ENCODE assay signal across 35 cellular contexts in the genomic region with DNA sequence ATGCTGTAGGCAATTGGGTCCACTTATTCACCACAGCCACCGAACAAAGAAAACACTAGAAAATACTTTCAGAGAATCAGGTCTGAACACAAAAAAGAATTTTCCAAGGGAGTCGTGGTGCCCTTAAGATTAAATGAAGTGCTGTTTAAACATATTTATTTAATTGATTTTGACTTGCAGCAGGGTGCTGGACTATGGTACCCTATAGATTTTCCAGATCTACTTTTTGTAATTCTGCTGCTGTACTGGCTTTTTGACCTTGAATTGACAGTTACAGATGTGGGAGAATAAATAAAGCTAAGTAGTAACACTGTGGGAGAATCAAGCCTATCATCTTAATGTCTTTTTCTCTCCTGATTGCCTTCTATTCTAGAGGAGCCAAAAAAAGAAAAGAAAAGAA.
"Had no signal": no experiment of that assay in that cellular context is flagged by ENCODE, and none has a peak within 500 bp of the region (broad histone marks: within the 10 kb centered on the region; RNA-seq: fewer than 3 reads in every experiment).

No MANE protein-coding gene starts in this region.

- H3K27ac Mint-ChIP-seq: activated B cell treated with CpG ODN at 0.5 μM for 24 hours; activated CD4-positive, alpha-beta memory T cell treated with anti-CD3 and anti-CD28 coated beads for 36 hours; activated CD4-positive, alpha-beta T cell treated with anti-CD3 and anti-CD28 coated beads, Interleukin-2, amount 10 ng/mL, durations not matched to agents 24 days and 14 days; activated CD8-positive, alpha-beta T cell treated with anti-CD3 and anti-CD28 coated beads for 36 hours; activated naive CD4-positive, alpha-beta T cell treated with anti-CD3 and anti-CD28 coated beads for 36 hours; activated naive CD4-positive, alpha-beta T cell treated with anti-CD3 and anti-CD28 coated beads, Interleukin-2, amount 50 U/mL, for 72 hours; activated naive CD8-positive, alpha-beta T cell treated with anti-CD3 and anti-CD28 coated beads for 36 hours; activated T-cell treated with anti-CD3 and anti-CD28 coated beads, Interleukin-2, amount 50 U/mL, for 72 hours; activated T-helper 1 cell treated with anti-CD3 and anti-CD28 coated beads, Interleukin-12 subunit alpha, Interleukin-12 subunit beta, Interleukin-2, Interleukin-4 antibody, amounts not matched to agents 30 ng/mL and 10 ng/mL and 1 ng/mL, durations not matched to agents 14 hours and 24 hours and 36 hours; activated T-helper 17 cell treated with anti-CD3 and anti-CD28 coated beads, Interleukin-2, amount 50 U/mL, for 72 hours; T-cell; T-helper 1 cell treated with Interleukin-12 subunit alpha and Interleukin-12 subunit beta and Interleukin-4 antibody, amounts not matched to agents 30 μg/mL and 1 μg/mL, for 36 hours; T-helper 2 cell treated with Interferon-gamma antibody and Interleukin-4, amounts not matched to agents 5 μg/mL and 100 μg/mL, for 36 hours had no signal

- H3K36me3 ChIP-seq: adrenal gland, brain microvascular endothelial cell, breast epithelium had no signal

- H3K4me3 ChIP-seq: adrenal gland, breast epithelium had no signal

- FAIRE-seq: TTC549 had no signal

- H3K27me3 Mint-ChIP-seq: activated B cell treated with CpG ODN at 0.5 μM for 24 hours; activated CD4-positive, alpha-beta memory T cell treated with anti-CD3 and anti-CD28 coated beads for 36 hours; activated CD4-positive, alpha-beta T cell treated with anti-CD3 and anti-CD28 coated beads, Interleukin-2, amount 10 ng/mL, durations not matched to agents 24 days and 14 days; activated CD8-positive, alpha-beta T cell treated with anti-CD3 and anti-CD28 coated beads for 36 hours; activated naive CD8-positive, alpha-beta T cell treated with anti-CD3 and anti-CD28 coated beads for 36 hours; activated T-helper 17 cell treated with anti-CD3 and anti-CD28 coated beads, Interleukin-2, amount 50 U/mL, for 72 hours had no signal

- H3K4me1 ChIP-seq: adrenal gland, breast epithelium had no signal

- H3K27ac ChIP-seq: adrenal gland, brain microvascular endothelial cell, breast epithelium, VCaP had no signal

- H3K4me3 Mint-ChIP-seq: activated B cell treated with CpG ODN at 0.5 μM for 24 hours; activated CD4-positive, alpha-beta memory T cell treated with anti-CD3 and anti-CD28 coated beads for 36 hours; activated CD4-positive, alpha-beta T cell treated with anti-CD3 and anti-CD28 coated beads, Interleukin-2, amount 10 ng/mL, durations not matched to agents 24 days and 14 days; activated CD8-positive, alpha-beta T cell treated with anti-CD3 and anti-CD28 coated beads for 36 hours; activated naive CD4-positive, alpha-beta T cell treated with anti-CD3 and anti-CD28 coated beads for 36 hours; activated naive CD8-positive, alpha-beta T cell treated with anti-CD3 and anti-CD28 coated beads for 36 hours; activated T-cell treated with anti-CD3 and anti-CD28 coated beads, Interleukin-2, amount 50 U/mL, for 4 hours; activated T-cell treated with anti-CD3 and anti-CD28 coated beads, Interleukin-2, amount 50 U/mL, for 72 hours; activated T-helper 1 cell treated with anti-CD3 and anti-CD28 coated beads, Interleukin-12 subunit alpha, Interleukin-12 subunit beta, Interleukin-2, Interleukin-4 antibody, amounts not matched to agents 30 ng/mL and 10 ng/mL and 1 ng/mL, durations not matched to agents 14 hours and 24 hours and 36 hours; activated T-helper 17 cell treated with anti-CD3 and anti-CD28 coated beads, Interleukin-2, amount 50 U/mL, for 72 hours; T-cell; T-helper 1 cell treated with Interleukin-12 subunit alpha and Interleukin-12 subunit beta and Interleukin-4 antibody, amounts not matched to agents 30 μg/mL and 1 μg/mL, for 36 hours; T-helper 2 cell treated with Interferon-gamma antibody and Interleukin-4, amounts not matched to agents 5 μg/mL and 100 μg/mL, for 36 hours had no signal

- H3K9me3 ChIP-seq: adrenal gland, breast epithelium had no signal

- H3K4me1 Mint-ChIP-seq: activated B cell treated with CpG ODN at 0.5 μM for 24 hours; activated CD4-positive, alpha-beta T cell treated with anti-CD3 and anti-CD28 coated beads, Interleukin-2, amount 10 ng/mL, durations not matched to agents 24 days and 14 days; activated naive CD8-positive, alpha-beta T cell treated with anti-CD3 and anti-CD28 coated beads for 36 hours; activated T-helper 17 cell treated with anti-CD3 and anti-CD28 coated beads, Interleukin-2, amount 50 U/mL, for 72 hours; T-cell had no signal

- DNase-seq: activated B cell treated with CpG ODN at 0.5 μM for 24 hours; activated CD4-positive, alpha-beta memory T cell treated with anti-CD3 and anti-CD28 coated beads for 36 hours; activated CD4-positive, alpha-beta T cell treated with anti-CD3 and anti-CD28 coated beads for 4 hours; activated CD4-positive, alpha-beta T cell treated with anti-CD3 and anti-CD28 coated beads, Interleukin-2, amount 10 ng/mL, durations not matched to agents 24 days and 14 days; activated CD4-positive, alpha-beta T cell treated with anti-CD3 and anti-CD28 coated beads, Interleukin-2, amount 50 U/mL, for 1 hour; activated CD4-positive, alpha-beta T cell treated with anti-CD3 and anti-CD28 coated beads, Interleukin-2, amount 50 U/mL, for 4 hours; activated CD4-positive, CD25-positive, alpha-beta regulatory T cell treated with anti-CD3 and anti-CD28 coated beads, Interleukin-2, amount 50 U/mL, for 72 hours; activated CD8-positive, alpha-beta memory T cell treated with anti-CD3 and anti-CD28 coated beads, Interleukin-2, amount 50 U/mL, for 4 hours; activated CD8-positive, alpha-beta T cell treated with anti-CD3 and anti-CD28 coated beads for 36 hours; activated effector memory CD4-positive, alpha-beta T cell treated with anti-CD3 and anti-CD28 coated beads, Interleukin-2, amount 50 U/mL, for 16 hours; activated gamma-delta T cell treated with Interleukin-2 at 50 U/mL for 16 hours; activated naive CD4-positive, alpha-beta T cell; activated naive CD4-positive, alpha-beta T cell treated with anti-CD3 and anti-CD28 coated beads for 36 hours; activated naive CD4-positive, alpha-beta T cell treated with anti-CD3 and anti-CD28 coated beads, Interleukin-2, amount 50 U/mL, for 16 hours; activated naive CD8-positive, alpha-beta T cell treated with anti-CD3 and anti-CD28 coated beads for 36 hours; activated T-cell treated with anti-CD3 and anti-CD28 coated beads for 4 hours; activated T-cell treated with anti-CD3 and anti-CD28 coated beads, Interleukin-2, amount 50 U/mL, for 1 hour; activated T-cell treated with anti-CD3 and anti-CD28 coated beads, Interleukin-2, amount 50 U/mL, for 4 hours; activated T-cell treated with anti-CD3 and anti-CD28 coated beads, Interleukin-2, amount 50 U/mL, for 72 hours; adrenal gland; amniotic stem cell; aorta; brain microvascular endothelial cell; central memory CD4-positive, alpha-beta T cell; T-cell; T-helper 2 cell; T-helper 9 cell had no signal

- H3K36me3 Mint-ChIP-seq: activated CD4-positive, alpha-beta memory T cell treated with anti-CD3 and anti-CD28 coated beads for 36 hours; activated naive CD4-positive, alpha-beta T cell treated with anti-CD3 and anti-CD28 coated beads, Interleukin-2, amount 50 U/mL, for 72 hours; activated naive CD8-positive, alpha-beta T cell treated with anti-CD3 and anti-CD28 coated beads for 36 hours; T-cell had no signal

- ATAC-seq: activated CD8-positive, alpha-beta T cell treated with anti-CD3 and anti-CD28 coated beads for 36 hours; activated naive CD4-positive, alpha-beta T cell treated with anti-CD3 and anti-CD28 coated beads, Interleukin-2, amount 50 U/mL, for 72 hours; activated T-cell treated with anti-CD3 and anti-CD28 coated beads, Interleukin-2, amount 50 U/mL, for 4 hours; activated T-cell treated with anti-CD3 and anti-CD28 coated beads, Interleukin-2, amount 50 U/mL, for 72 hours; activated T-helper 17 cell treated with anti-CD3 and anti-CD28 coated beads, Interleukin-2, amount 50 U/mL, for 72 hours; T-cell had no signal

- H3K9me3 Mint-ChIP-seq: activated B cell treated with CpG ODN at 0.5 μM for 24 hours; activated CD4-positive, alpha-beta T cell treated with anti-CD3 and anti-CD28 coated beads, Interleukin-2, amount 10 ng/mL, durations not matched to agents 24 days and 14 days; activated CD8-positive, alpha-beta T cell treated with anti-CD3 and anti-CD28 coated beads for 36 hours; activated naive CD4-positive, alpha-beta T cell treated with anti-CD3 and anti-CD28 coated beads for 36 hours; activated T-cell treated with anti-CD3 and anti-CD28 coated beads, Interleukin-2, amount 50 U/mL, for 4 hours; activated T-helper 1 cell treated with anti-CD3 and anti-CD28 coated beads, Interleukin-12 subunit alpha, Interleukin-12 subunit beta, Interleukin-2, Interleukin-4 antibody, amounts not matched to agents 30 ng/mL and 10 ng/mL and 1 ng/mL, durations not matched to agents 14 hours and 24 hours and 36 hours; activated T-helper 17 cell treated with anti-CD3 and anti-CD28 coated beads, Interleukin-2, amount 50 U/mL, for 72 hours; T-helper 2 cell treated with Interferon-gamma antibody and Interleukin-4, amounts not matched to agents 5 μg/mL and 100 μg/mL, for 36 hours had no signal

- H3K27me3 ChIP-seq: brain microvascular endothelial cell, breast epithelium had no signal
